17 cellular contexts compared by ENCODE assay signal in genomic region chr13:94590744-94591143, GRCh38. TPM values are rescaled to one million over a fixed set of nuclear protein-coding genes. Genes with fewer than 3 reads are reported as not detected.
A peak's percentile ranks its signal among the peaks of the same experiment; 100 is the strongest.
DNase-seq lines count a peak whose midpoint lies in the region; ATAC-seq and TF ChIP-seq lines count a peak whose summit lies in the region.
"Had no signal": no experiment of that assay in that cellular context is flagged by ENCODE, and none has a peak within 500 bp of the region (broad histone marks: within the 10 kb centered on the region; RNA-seq: fewer than 3 reads in every experiment).

No MANE protein-coding gene starts in this region.

- H3K4me3 Mint-ChIP-seq in activated naive CD8-positive, alpha-beta T cell: peak overlapping the region; percentile 35
- no peak overlapping the region for H3K4me3 Mint-ChIP-seq in activated naive CD8-positive, alpha-beta T cell treated with anti-CD3 and anti-CD28 coated beads for 36 hours
- H3K4me3 Mint-ChIP-seq: GM23338 had no signal

- no peak overlapping the region for H3K4me3 ChIP-seq in foreskin fibroblast (ENCODE audit: low read depth in 1 of 2, low read length in 2 of 2)
- H3K4me3 ChIP-seq: GM23338, SJCRH30 had no signal

- H3K36me3 Mint-ChIP-seq in activated naive CD8-positive, alpha-beta T cell: peaks cover 23% of the 10 kb centered on the region
- H3K36me3 Mint-ChIP-seq in activated naive CD8-positive, alpha-beta T cell treated with anti-CD3 and anti-CD28 coated beads for 36 hours: peaks cover 39% of the 10 kb centered on the region

- peaks cover 58% of the 10 kb centered on the region for H3K4me1 Mint-ChIP-seq in activated naive CD8-positive, alpha-beta T cell (ENCODE audit: low read depth)
- H3K4me1 Mint-ChIP-seq in activated naive CD8-positive, alpha-beta T cell treated with anti-CD3 and anti-CD28 coated beads for 36 hours: peaks cover 48% of the 10 kb centered on the region

- TF ChIP-seq CTCF in foreskin fibroblast (IDR thresholded peaks at IDR 0.05; ENCODE audit: low read depth, low read length): no peak

- ATAC-seq in GM21381 (IDR thresholded peaks at IDR 0.05; ENCODE audit: unreplicated experiment) (peak; percentile 42), HG03558 (IDR thresholded peaks at IDR 0.05; ENCODE audit: extremely low read depth, unreplicated experiment) (peak; percentile 33)
- ATAC-seq: GM23338 had no signal

- no peak for DNase-seq in activated naive CD8-positive, alpha-beta T cell treated with anti-CD3 and anti-CD28 coated beads for 36 hours
- DNase-seq in foreskin fibroblast: no peak
- no peak for DNase-seq in NCI-H2107 (lab: John Stamatoyannopoulos, UW)
- no peak for DNase-seq in HK-2 (ENCODE audit: unreplicated experiment)
- DNase-seq: BE2C; CD4-positive, alpha-beta memory T cell; GF-D8; NCI-H1048; NCI-H146; NCI-H2081 treated with DMSO at 0.1 percent for 48 hours; NCI-H2227 treated with DMSO at 0.1 percent for 48 hours; NCI-H524 treated with DMSO at 0.1 percent for 48 hours; SJCRH30 had no signal

- H3K27ac Mint-ChIP-seq in activated naive CD8-positive, alpha-beta T cell: peak overlapping the region; percentile 75
- H3K27ac Mint-ChIP-seq in activated naive CD8-positive, alpha-beta T cell treated with anti-CD3 and anti-CD28 coated beads for 36 hours: no peak overlapping the region
- H3K27ac Mint-ChIP-seq: CD4-positive, alpha-beta memory T cell; GM23338 had no signal

- no peaks in the 10 kb centered on the region for H3K27me3 Mint-ChIP-seq in activated naive CD8-positive, alpha-beta T cell
- H3K27me3 Mint-ChIP-seq in activated naive CD8-positive, alpha-beta T cell treated with anti-CD3 and anti-CD28 coated beads for 36 hours: no peaks in the 10 kb centered on the region
- H3K27me3 Mint-ChIP-seq: CD4-positive, alpha-beta memory T cell had no signal

- H3K9me3 Mint-ChIP-seq in activated naive CD8-positive, alpha-beta T cell (ENCODE audit: low read depth): no peaks in the 10 kb centered on the region
- no peaks in the 10 kb centered on the region for H3K9me3 Mint-ChIP-seq in activated naive CD8-positive, alpha-beta T cell treated with anti-CD3 and anti-CD28 coated beads for 36 hours
- H3K9me3 Mint-ChIP-seq: GM23338 had no signal

RNA-seq across cellular contexts. Expression of gene TGDS, which starts 5.2 kb away (rescaled TPM):
- total RNA-seq in activated naive CD8-positive, alpha-beta T cell treated with anti-CD3 and anti-CD28 coated beads for 36 hours: 10 to 100 TPM; 21.4 to 22.9 TPM

RNA-seq across cellular contexts. Expression of gene GPR180, which starts 10.9 kb away (rescaled TPM):
- 1 to 10 TPM; 6.8 to 7.0 TPM for total RNA-seq in activated naive CD8-positive, alpha-beta T cell treated with anti-CD3 and anti-CD28 coated beads for 36 hours
